In genomic region chr7:14876194-14876593, GRCh38 we compare ENCODE assay signal across 18 cellular contexts. TPM values are rescaled to one million over a fixed set of nuclear protein-coding genes. Genes with fewer than 3 reads are reported as not detected.
DNase-seq lines count a peak whose midpoint lies in the region; ATAC-seq and TF ChIP-seq lines count a peak whose summit lies in the region.
"Had no signal": no experiment of that assay in that cellular context is flagged by ENCODE, and none has a peak within 500 bp of the region (broad histone marks: within the 10 kb centered on the region; RNA-seq: fewer than 3 reads in every experiment).

No MANE protein-coding gene starts in this region.

- H3K4me3 Mint-ChIP-seq in GM23338: no peak overlapping the region
- H3K4me3 Mint-ChIP-seq in endodermal cell: no peak overlapping the region
- H3K4me3 Mint-ChIP-seq: CD4-positive, alpha-beta memory T cell; HFFc6 had no signal

- H3K36me3 ChIP-seq in GM23338 (ENCODE audit: insufficient read depth): no peaks in the 10 kb centered on the region
- H3K36me3 ChIP-seq in endodermal cell (ENCODE audit: control insufficient read depth, insufficient read depth, low read length): no peaks in the 10 kb centered on the region
- H3K36me3 ChIP-seq in osteoblast (ENCODE audit: insufficient read depth, low read length): no peaks in the 10 kb centered on the region
- H3K36me3 ChIP-seq in psoas muscle (ENCODE audit: insufficient read depth in 1 of 2, low read depth in 1 of 2): no peaks in the 10 kb centered on the region
- H3K36me3 ChIP-seq: HAP-1 had no signal

- no peak overlapping the region for H3K4me2 ChIP-seq in GM23338
- H3K4me2 ChIP-seq in osteoblast (ENCODE audit: insufficient read depth, low read length): no peak overlapping the region

- H3K36me3 Mint-ChIP-seq in GM23338 (ENCODE audit: low read depth): no peaks in the 10 kb centered on the region
- no peaks in the 10 kb centered on the region for H3K36me3 Mint-ChIP-seq in endodermal cell (ENCODE audit: low read depth)
- H3K36me3 Mint-ChIP-seq: CD4-positive, alpha-beta memory T cell had no signal

- intact Hi-C loops in psoas muscle (cut with DNase I): no loop called here

- H3K9me3 ChIP-seq in endodermal cell (ENCODE audit: control insufficient read depth, low read length) (no peaks in the 10 kb centered on the region), osteoblast (ENCODE audit: low read depth, low read length) (no peaks in the 10 kb centered on the region), psoas muscle (no peaks in the 10 kb centered on the region)
- H3K9me3 ChIP-seq: Caco-2, HAP-1 had no signal

- H3K79me2 ChIP-seq in GM23338 (replicated peaks; ENCODE audit: insufficient read depth) (no peaks in the 10 kb centered on the region), osteoblast (ENCODE audit: insufficient read depth, low read length) (no peaks in the 10 kb centered on the region)

- H3K27me3 Mint-ChIP-seq in GM23338 (ENCODE audit: insufficient read depth, low read depth, poor library complexity) (peaks cover 3% of the 10 kb centered on the region), endodermal cell (ENCODE audit: insufficient read depth) (no peaks in the 10 kb centered on the region)
- H3K27me3 Mint-ChIP-seq: CD4-positive, alpha-beta memory T cell had no signal

- H3K4me1 ChIP-seq in GM23338 (ENCODE audit: insufficient read depth) (no peaks in the 10 kb centered on the region), endodermal cell (ENCODE audit: control insufficient read depth, insufficient read depth, low read length) (no peaks in the 10 kb centered on the region), osteoblast (ENCODE audit: insufficient read depth, low read length) (no peaks in the 10 kb centered on the region), psoas muscle (no peaks in the 10 kb centered on the region)
- H3K4me1 ChIP-seq: Caco-2, HAP-1 had no signal

- H2AFZ ChIP-seq in GM23338 (no peak overlapping the region), osteoblast (ENCODE audit: low read length) (peak overlapping the region; percentile 16)
- H2AFZ ChIP-seq: GM23248 had no signal

- TF ChIP-seq CTCF in GM23338 (conservative IDR thresholded peaks at IDR 0.05; ENCODE audit: low read depth in 2 of 2): no peak
- no peak for TF ChIP-seq CTCF in endodermal cell (conservative IDR thresholded peaks at IDR 0.05)
- TF ChIP-seq CTCF in osteoblast (IDR thresholded peaks at IDR 0.05; ENCODE audit: extremely low read depth, low read depth, low read length): no peak
- no peak for TF ChIP-seq CTCF in psoas muscle (IDR thresholded peaks at IDR 0.05)

- no peaks in the 10 kb centered on the region for H3F3A ChIP-seq in GM23338 (replicated peaks; ENCODE audit: low read depth)

- 89 to 92% methylated on average over 4 to 5 of the region's 5 CpGs for WGBS in endodermal cell (ENCODE audit: insufficient coverage in 1 of 2, insufficient read length in 1 of 2), 2 experiments
- 62 to 73% (median 68%) methylated on average over 5 of the region's 5 CpGs for WGBS in psoas muscle, 3 donors

- DNase-seq in GM23338 (ENCODE audit: low spot score): peak; percentile 12
- DNase-seq in NCI-H69 (lab: John Stamatoyannopoulos, UW): peak; percentile 43
- peak; percentile 48 for DNase-seq in endodermal cell
- peak; percentile 39 for DNase-seq in osteoblast (ENCODE audit: insufficient read length, low spot score, missing footprints)
- DNase-seq in RPMI8226: no peak
- no peak for DNase-seq in psoas muscle
- DNase-seq in NCI-H524 treated with DMSO at 0.1 percent for 48 hours (lab: John Stamatoyannopoulos, UW): no peak
- DNase-seq: C1 segment of cervical spinal cord; Caco-2; CD4-positive, alpha-beta memory T cell; DMS153; DND-41; GDM1; GM23248; HFFc6 had no signal

- H3K27me3 ChIP-seq in GM23338 (ENCODE audit: insufficient read depth): no peaks in the 10 kb centered on the region
- no peaks in the 10 kb centered on the region for H3K27me3 ChIP-seq in endodermal cell (ENCODE audit: control insufficient read depth, insufficient read depth, low read length, poor library complexity, severe bottlenecking)
- no peaks in the 10 kb centered on the region for H3K27me3 ChIP-seq in osteoblast (ENCODE audit: insufficient read depth, low read length)
- no peaks in the 10 kb centered on the region for H3K27me3 ChIP-seq in psoas muscle (ENCODE audit: insufficient read depth in 3 of 3, low read length in 2 of 3)

- H3K27ac ChIP-seq in GM23338 (ENCODE audit: low read depth) (peak overlapping the region; percentile 61; the same call in 1 of the 2 replicates), endodermal cell (ENCODE audit: low read depth, low read length) (no peak overlapping the region), osteoblast (ENCODE audit: low read depth, low read length) (no peak overlapping the region), psoas muscle (no peak overlapping the region)
- H3K27ac ChIP-seq: GM23248 had no signal

- H3K27ac Mint-ChIP-seq in GM23338 (peak overlapping the region; percentile 89), endodermal cell (peak overlapping the region; percentile 19)
- H3K27ac Mint-ChIP-seq: CD4-positive, alpha-beta memory T cell; HFFc6 had no signal

- H3K4me1 Mint-ChIP-seq in GM23338 (peaks cover 7% of the 10 kb centered on the region; the same call in 2 of the 3 replicates), endodermal cell (no peaks in the 10 kb centered on the region)
- H3K4me1 Mint-ChIP-seq: CD4-positive, alpha-beta memory T cell had no signal

- H3K9me3 Mint-ChIP-seq in GM23338 (no peaks in the 10 kb centered on the region), endodermal cell (no peaks in the 10 kb centered on the region)
- H3K9me3 Mint-ChIP-seq: CD4-positive, alpha-beta memory T cell; HFFc6 had no signal

- H3K4me3 ChIP-seq in GM23338 (no peak overlapping the region), endodermal cell (ENCODE audit: low read length) (no peak overlapping the region), osteoblast (ENCODE audit: insufficient read depth, low read length) (no peak overlapping the region), psoas muscle (no peak overlapping the region)
- H3K4me3 ChIP-seq: GM12878, GM23248, HAP-1 had no signal

- ATAC-seq in GM23338 (peak; percentile 78), psoas muscle (no peak)
- ATAC-seq: GM12878 had no signal

- H3K9me2 ChIP-seq in GM23338 (ENCODE audit: insufficient read depth): no peaks in the 10 kb centered on the region

- no peak overlapping the region for H3K9ac ChIP-seq in endodermal cell (ENCODE audit: extremely low read depth, low read length, poor library complexity, severe bottlenecking)
- H3K9ac ChIP-seq: GM23248 had no signal

- no peaks in the 10 kb centered on the region for H4K20me1 ChIP-seq in GM23338 (replicated peaks; ENCODE audit: insufficient read depth)
- H4K20me1 ChIP-seq in osteoblast (ENCODE audit: insufficient read depth, low read length): no peaks in the 10 kb centered on the region

TF ChIP-seq in GM23338, 12 proteins besides CTCF, POLR2A, EP300 and RAD21 (continues in another document):
- TF ChIP-seq REST (IDR thresholded peaks at IDR 0.05; ENCODE audit: unreplicated experiment) (no peak), NANOG (IDR thresholded peaks at IDR 0.05; ENCODE audit: borderline replicate concordance) (no peak), ZNF331 (CRISPR knock-in tag; IDR thresholded peaks at IDR 0.05; ENCODE audit: low read depth) (no peak), EZH2 (IDR thresholded peaks at IDR 0.05; ENCODE audit: low read depth, unreplicated experiment) (no peak), EZH2phosphoT487 (IDR thresholded peaks at IDR 0.05; ENCODE audit: unreplicated experiment) (no peak), POLR2AphosphoS5 (IDR thresholded peaks at IDR 0.05; ENCODE audit: low read depth) (no peak), STAT1 (IDR thresholded peaks at IDR 0.05; ENCODE audit: unreplicated experiment) (no peak), ETS1 (IDR thresholded peaks at IDR 0.05) (no peak), CREB1 (CRISPR knock-in tag; IDR thresholded peaks at IDR 0.05; ENCODE audit: low read depth) (no peak)

RNA-seq across cellular contexts. Expression of gene DGKB, which starts 26.4 kb away (rescaled TPM):
- total RNA-seq in GM23338 (2014; rRNA removed; shearing (Covaris generic)): 2.6 and 11.5 TPM in 2 replicates
- 4.0 and 4.8 TPM in 2 replicates for polyA plus RNA-seq in GM23338 (2016; fragmentation: Nextera tagmentation; extraction: Ambion mirVana)
- 1 to 10 TPM; 5.1 to 5.2 TPM for total RNA-seq in endodermal cell
- 1.3 TPM for polyA plus RNA-seq in endodermal cell (2013, experiment 1 of 2)
- polyA plus RNA-seq in endodermal cell (2013, experiment 2 of 2): 1.5 TPM
- total RNA-seq in osteoblast: 0.88 and 1.1 TPM in 2 replicates
- under 1 TPM in 2 of 4 donors, not detected in 2; 0.24 to 0.26 TPM for total RNA-seq in psoas muscle
- polyA plus RNA-seq in psoas muscle: under 1 TPM; 0.01 to 0.04 (median 0.04) TPM
- total RNA-seq: A673; CD4-positive, alpha-beta memory T cell had no signal
- polyA plus RNA-seq: CD4-positive, alpha-beta memory T cell had no signal

Comparison
In these comparisons a context has a peak if more than half of its experiments do, and no peak if none do; other contexts are left out.
1. DNase-seq: peak in GM23338 (single experiment), NCI-H69 (single experiment), endodermal cell (single experiment) and osteoblast (single experiment); none in RPMI8226 (single experiment), psoas muscle (0 of 2) and NCI-H524 treated with DMSO at 0.1 percent for 48 hours (single experiment).